In genomic region chr1:208640295-208640694, GRCh38 we compare ENCODE assay signal across 19 cellular contexts.
"Had no signal": no experiment of that assay in that cellular context is flagged by ENCODE, and none has a peak within 500 bp of the region (broad histone marks: within the 10 kb centered on the region; RNA-seq: fewer than 3 reads in every experiment).

No MANE protein-coding gene starts in this region.

- DNase-seq: colonic mucosa; cortex of kidney; effector CD8-positive, alpha-beta T cell; effector memory CD8-positive, alpha-beta T cell; erythroblast; foreskin keratinocyte; heart left ventricle; hypothalamus; immature natural killer cell; left cardiac atrium; left lung; left ventricle myocardium superior; lower lobe of right lung; mesenchymal stem cell; midbrain; naive thymus-derived CD4-positive, alpha-beta T cell had no signal

- H3K9me3 ChIP-seq: colonic mucosa, heart left ventricle, left lung, lower lobe of right lung had no signal

- H3K4me3 ChIP-seq: colonic mucosa, gastroesophageal sphincter, heart left ventricle, hepatocyte, left lung, lower lobe of right lung had no signal

- H3K4me2 ChIP-seq: hepatocyte had no signal

- H3K36me3 ChIP-seq: colonic mucosa, gastroesophageal sphincter, heart left ventricle, left lung, lower lobe of right lung had no signal

- H3K4me1 ChIP-seq: colonic mucosa, foreskin keratinocyte, gastroesophageal sphincter, left lung, lower lobe of right lung had no signal

- H3K27me3 ChIP-seq: colonic mucosa, heart left ventricle, hepatocyte, left lung had no signal

- H3K79me2 ChIP-seq: hepatocyte had no signal

- H3K27ac ChIP-seq: colonic mucosa, epithelial cell of prostate, foreskin keratinocyte, gastroesophageal sphincter, heart left ventricle, hepatocyte, left lung, lower lobe of right lung had no signal
